Comparison of ENCODE assay signal across 1 cellular context in genomic region chr5:140003519-140003918, GRCh38.
TF ChIP-seq lines count a peak whose summit lies in the region.

No MANE protein-coding gene starts in this region.

TF ChIP-seq in GM23338, 12 proteins besides CTCF, POLR2A, EP300 and RAD21 (continued from another document):
- TF ChIP-seq EZH2phosphoT487 (IDR thresholded peaks at IDR 0.05; ENCODE audit: unreplicated experiment), result no peak
- TF ChIP-seq ETS1 (IDR thresholded peaks at IDR 0.05), result no peak
- no peak for TF ChIP-seq NANOG (IDR thresholded peaks at IDR 0.05; ENCODE audit: borderline replicate concordance)
- TF ChIP-seq ZNF331 (CRISPR knock-in tag; IDR thresholded peaks at IDR 0.05; ENCODE audit: low read depth), result no peak
- TF ChIP-seq STAT1 (IDR thresholded peaks at IDR 0.05; ENCODE audit: unreplicated experiment), result no peak
- no peak for TF ChIP-seq ZNF462 (CRISPR knock-in tag; IDR thresholded peaks at IDR 0.05)
- TF ChIP-seq EZH2 (IDR thresholded peaks at IDR 0.05; ENCODE audit: low read depth, unreplicated experiment), result no peak
- TF ChIP-seq ZNF114 (CRISPR knock-in tag; IDR thresholded peaks at IDR 0.05), result no peak
